Comparison of ENCODE assay signal across 8 cellular contexts in the genomic region with DNA sequence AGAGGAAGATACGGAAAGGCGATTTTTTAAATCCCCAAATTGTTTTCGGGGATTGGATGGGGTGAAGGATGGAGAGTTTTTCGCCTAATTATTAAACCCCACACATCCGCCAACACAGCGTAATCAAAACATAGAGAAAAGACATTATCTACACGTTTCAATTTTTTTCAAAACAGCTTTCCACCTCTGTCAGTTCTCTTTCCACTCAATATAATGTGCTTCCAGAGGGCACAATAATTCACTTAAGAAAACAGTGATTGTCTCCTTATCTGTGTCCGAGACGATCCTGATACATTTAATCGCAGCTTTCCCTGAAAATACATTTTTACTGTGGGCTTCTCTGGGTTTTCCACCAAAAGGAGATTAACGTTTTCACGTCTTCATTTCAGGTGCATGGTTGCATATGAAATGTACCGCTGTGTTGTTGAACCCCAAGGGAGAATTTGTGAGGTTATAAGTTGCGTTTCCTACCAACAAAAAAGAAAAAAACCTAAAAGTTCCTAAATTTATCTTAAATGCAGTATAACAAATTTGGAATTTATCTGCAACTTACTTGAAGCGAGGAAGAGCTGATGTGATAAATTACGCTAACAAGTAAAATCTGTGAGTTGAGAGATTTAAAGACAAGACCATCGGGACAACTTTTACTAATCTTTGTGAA. TPM values are rescaled to one million over a fixed set of nuclear protein-coding genes. Genes with fewer than 3 reads are reported as not detected.
A peak's percentile ranks its signal among the peaks of the same experiment; 100 is the strongest.
DNase-seq lines count a peak whose midpoint lies in the region; ATAC-seq, FAIRE-seq and TF ChIP-seq lines count a peak whose summit lies in the region.

No MANE protein-coding gene starts in this region.

- no peaks in the 10 kb centered on the region for H3K9me3 Mint-ChIP-seq in activated naive CD4-positive, alpha-beta T cell treated with anti-CD3 and anti-CD28 coated beads, Interleukin-2, amount 10 ng/mL, durations not matched to agents 7 days and 5 days

- H3K36me3 ChIP-seq in K562 (ENCODE audit: control insufficient read depth, insufficient read depth, low read length) (peaks cover 6% of the 10 kb centered on the region; the same call in 2 of the 3 replicates), liver (ENCODE audit: control insufficient read depth in 4 of 4, insufficient read depth in 3 of 4, low read depth in 1 of 4, low read length in 3 of 4) (no peaks in the 10 kb centered on the region), tibial nerve (no peaks in the 10 kb centered on the region)

- H3K9me3 ChIP-seq in K562 (replicated peaks; ENCODE audit: control insufficient read depth, insufficient read depth, low read depth, low read length) (no peaks in the 10 kb centered on the region), liver (ENCODE audit: control insufficient read depth in 4 of 4, low read length in 3 of 4) (no peaks in the 10 kb centered on the region), tibial nerve (no peaks in the 10 kb centered on the region)

- peaks cover 52% of the 10 kb centered on the region for H3K4me1 Mint-ChIP-seq in activated naive CD4-positive, alpha-beta T cell treated with anti-CD3 and anti-CD28 coated beads, Interleukin-2, amount 10 ng/mL, durations not matched to agents 7 days and 5 days

- in situ Hi-C loops in K562 (cut with MboI) = no loop called here

- peak overlapping the region; percentile 94 for H2AFZ ChIP-seq in K562 (ENCODE audit: low read depth, low read length)

- WGBS in K562 (ENCODE audit: insufficient coverage, low coverage, missing lambda C conversion rate) = 64% methylated on average over 16 of the region's 17 CpGs
- WGBS in liver = 6% methylated on average over 17 of the region's 17 CpGs
- WGBS in tibial nerve, 2 donors = 4 to 12% methylated on average over 17 of the region's 17 CpGs

- no TSS peak for BruUV-seq in K562 (replicated peaks; lab: Mats Ljungman, UMichigan)

- DNase-seq in activated naive CD4-positive, alpha-beta T cell treated with anti-CD3 and anti-CD28 coated beads, Interleukin-2, amount 10 ng/mL, durations not matched to agents 7 days and 5 days = no peak
- no peak for DNase-seq in activated naive CD4-positive, alpha-beta T cell treated with Interleukin-2 at 50 U/mL for 16 hours
- DNase-seq in K562 (ENCODE audit: extremely low read depth in 1 of 4, low spot score in 3 of 4) = no peak
- no peak for DNase-seq in tibial nerve (ENCODE audit: low spot score in 2 of 2)
- DNase-seq in GM12891 (ENCODE audit: insufficient read length, low spot score) = no peak

- TF ChIP-seq POLR2A in K562 (conservative IDR thresholded peaks at IDR 0.05) (no peak), tibial nerve (IDR thresholded peaks at IDR 0.05) (no peak), GM12891 (IDR thresholded peaks at IDR 0.05; ENCODE audit: low read depth, low read length) (no peak)

- TF ChIP-seq RAD21 in K562 (CRISPR knock-in tag; conservative IDR thresholded peaks at IDR 0.05 in 1 of 2, IDR thresholded peaks at IDR 0.05 in 1 of 2) (no peak), liver (IDR thresholded peaks at IDR 0.05) (no peak)

- peaks cover 2 to 3% of the 10 kb centered on the region in 2 experiments; a peak in 3 of 5 replicates for H3K4me1 ChIP-seq in K562 (replicated peaks in 1 of 2; ENCODE audit: control insufficient read depth in 2 of 2, insufficient read depth in 2 of 2, low read length in 2 of 2)
- peaks cover 4 to 20% (median 13%) of the 10 kb centered on the region in 4 donors for H3K4me1 ChIP-seq in liver (ENCODE audit: control insufficient read depth in 4 of 4, insufficient read depth in 4 of 4, low read length in 3 of 4)
- peaks cover 0 to 29% (median 10%) of the 10 kb centered on the region in 4 donors for H3K4me1 ChIP-seq in tibial nerve

- TF ChIP-seq EP300 in K562 (IDR thresholded peaks at IDR 0.05; ENCODE audit: low read length) (no peak), tibial nerve (IDR thresholded peaks at IDR 0.05) (no peak)

- POLR2A ChIA-PET in K562 (lab: Yijun Ruan, JAX) = no interaction called here

- no peaks in the 10 kb centered on the region for H3K27me3 Mint-ChIP-seq in activated naive CD4-positive, alpha-beta T cell treated with anti-CD3 and anti-CD28 coated beads, Interleukin-2, amount 10 ng/mL, durations not matched to agents 7 days and 5 days

- H3K9ac ChIP-seq in K562 (ENCODE audit: insufficient read depth in 1 of 2, low read depth in 2 of 2, low read length in 2 of 2) (peak overlapping the region in 1 of 2 experiments; percentile 74; a peak in 2 of 4 replicates), liver (ENCODE audit: low read depth in 1 of 2, low read length in 2 of 2) (peak overlapping the region; percentile 55 to 86)

- FAIRE-seq in K562 (lab: Jason Lieb, UNC) (no peak), GM12891 (lab: Jason Lieb, UNC) (no peak)

- ATAC-seq in K562 (no peak), GM19324 (IDR thresholded peaks at IDR 0.05; ENCODE audit: low FRiP score, unreplicated experiment) (no peak), GM18858 (IDR thresholded peaks at IDR 0.05; ENCODE audit: unreplicated experiment) (no peak)

- H3K4me3 Mint-ChIP-seq in activated naive CD4-positive, alpha-beta T cell treated with anti-CD3 and anti-CD28 coated beads, Interleukin-2, amount 10 ng/mL, durations not matched to agents 7 days and 5 days = peak overlapping the region; percentile 100

- TF ChIP-seq CTCF in K562 (IDR thresholded peaks at IDR 0.05 in 2 of 3, conservative IDR thresholded peaks at IDR 0.05 in 1 of 3; ENCODE audit: insufficient read depth in 2 of 3, low read depth in 1 of 3, low read length in 3 of 3) (no peak), liver (IDR thresholded peaks at IDR 0.05; ENCODE audit: low read depth, low read length, missing input control) (no peak), tibial nerve (IDR thresholded peaks at IDR 0.05) (no peak)

- H3K27ac ChIP-seq in K562 (ENCODE audit: extremely low read depth, low read depth, low read length) = no peak overlapping the region; the same call in 2 of the 3 replicates
- no peak overlapping the region for H3K27ac ChIP-seq in liver (ENCODE audit: low read depth in 1 of 2, low read length in 2 of 2)
- peak overlapping the region in 3 of 4 donors; percentile 57 to 84 (median 70) for H3K27ac ChIP-seq in tibial nerve

- intact Hi-C loops in K562 (cut with micrococcal nuclease) = loop anchor here (2.0 kb wide), 1 partner anchor 55 kb away; no protein-coding TSS in a partner anchor

- H3K4me3 ChIP-seq in K562 (no peak overlapping the region; the same call in 1 of the 2 replicates), liver (ENCODE audit: low read depth in 1 of 3, low read length in 3 of 3) (peak overlapping the region; percentile 56 to 100 (median 98)), tibial nerve (peak overlapping the region; percentile 70 to 91 (median 88))

- H3K79me2 ChIP-seq in K562 (ENCODE audit: control insufficient read depth, insufficient read depth, low read length) = peaks cover 43% of the 10 kb centered on the region

- peak overlapping the region; percentile 84; the same call in 1 of the 2 replicates for H3K4me2 ChIP-seq in K562 (ENCODE audit: insufficient read depth, low read length)

- H3K9me1 ChIP-seq in K562 (ENCODE audit: control insufficient read depth, insufficient read depth, low read length) = no peaks in the 10 kb centered on the region

- peaks cover 12% of the 10 kb centered on the region for H3K36me3 Mint-ChIP-seq in activated naive CD4-positive, alpha-beta T cell treated with anti-CD3 and anti-CD28 coated beads, Interleukin-2, amount 10 ng/mL, durations not matched to agents 7 days and 5 days

- H4K20me1 ChIP-seq in K562 (replicated peaks; ENCODE audit: control insufficient read depth, insufficient read depth, low read length) = 0 out of 2 replicates have a peak, but pooled peaks cover 5% of the 10 kb centered on the region

- CTCF ChIA-PET in activated naive CD4-positive, alpha-beta T cell treated with anti-CD3 and anti-CD28 coated beads, Interleukin-2, amount 10 ng/mL, durations not matched to agents 7 days and 5 days (lab: Charles Lee) = no interaction called here
- CTCF ChIA-PET in K562 (lab: Yijun Ruan, JAX; ENCODE audit: low intra/inter-chr PET ratio) = no interaction called here

- no peaks in the 10 kb centered on the region for H3K27me3 ChIP-seq in K562 (ENCODE audit: control insufficient read depth in 2 of 2, insufficient read depth in 2 of 2, low read length in 2 of 2)
- no peaks in the 10 kb centered on the region for H3K27me3 ChIP-seq in liver (ENCODE audit: control insufficient read depth in 4 of 4, insufficient read depth in 4 of 4, low read length in 3 of 4)
- no peaks in the 10 kb centered on the region for H3K27me3 ChIP-seq in tibial nerve

- peak overlapping the region; percentile 97 for H3K27ac Mint-ChIP-seq in activated naive CD4-positive, alpha-beta T cell treated with anti-CD3 and anti-CD28 coated beads, Interleukin-2, amount 10 ng/mL, durations not matched to agents 7 days and 5 days

RNA-seq across cellular contexts. Expression of a gene that starts 0.6 kb away (rescaled TPM):
- 4.1 and 13.0 TPM in 2 replicates for total RNA-seq in K562 (2011; cell fraction: chromatin; rRNA removed; ENCODE audit: low replicate concordance)
- total RNA-seq in K562 (2011; cell fraction: nucleolus; rRNA removed) = 3.0 and 4.2 TPM in 2 replicates
- 5.2 and 5.9 TPM in 2 replicates for total RNA-seq in K562 (2011; cell fraction: nucleoplasm; rRNA removed)
- total RNA-seq in K562 (2014; rRNA removed) (8.7 and 9.0 TPM in 2 replicates), K562 (2014; rRNA removed; fragmentation: Illumina TruSeq; extraction: Trizol) (17.6 and 20.5 TPM in 2 replicates), K562 (2015; rRNA removed; fragmentation: Illumina TruSeq; extraction: Trizol) (16.8 and 18.4 TPM in 2 replicates), K562 (2021) (10.2 and 10.5 TPM in 2 replicates), liver (1 to 10 TPM; 4.1 to 8.9 TPM), tibial nerve (10 to 100 TPM in 3 of 4 donors, 1 to 10 TPM in 1; 8.4 to 16.1 (median 12.3) TPM)
- polyA plus RNA-seq in K562 (2011; rRNA removed) (9.7 and 14.4 TPM in 2 replicates), K562 (2014; fragmentation: Illumina TruSeq; extraction: Trizol) (13.6 and 16.2 TPM in 2 replicates), K562 (2014; fragmentation: Nextera tagmentation; extraction: Ambion mirVana) (10 to 100 TPM in 1 of 2 experiments, 1 to 10 TPM in 1; 9.0 to 14.2 TPM), K562 (2014; rRNA removed) (8.8 and 9.1 TPM in 2 replicates), liver (1 to 10 TPM; 1.7 to 2.0 TPM)
- 1.7 and 3.9 TPM in 2 replicates for polyA plus RNA-seq in K562 (2011; cell fraction: cytosol; rRNA removed)
- polyA plus RNA-seq in K562 (2011; cell fraction: nucleus; rRNA removed) = 4.0 and 5.3 TPM in 2 replicates
- 5.8 and 8.8 TPM in 2 replicates for polyA plus RNA-seq in K562 (2012)
- 16.3 and 18.3 TPM in 2 replicates for polyA minus RNA-seq in K562 (2011; rRNA and poly(A)+ RNA removed)
- 4.9 and 7.2 TPM in 2 replicates for polyA minus RNA-seq in K562 (2011; cell fraction: cytosol; rRNA and poly(A)+ RNA removed)
- 6.3 and 8.9 TPM in 2 replicates for polyA minus RNA-seq in K562 (2011; cell fraction: nucleus; rRNA and poly(A)+ RNA removed)
- polyA plus RNA-seq in GM12891 (2012; ENCODE audit: low read depth, missing spikeins) = 6.2 TPM

RNA-seq across cellular contexts. Expression of a gene that starts 56.2 kb away (rescaled TPM):
- total RNA-seq in K562 (2011; cell fraction: chromatin; rRNA removed; ENCODE audit: low replicate concordance) = 1.8 and 3.6 TPM in 2 replicates
- 1.7 and 2.2 TPM in 2 replicates for total RNA-seq in K562 (2011; cell fraction: nucleolus; rRNA removed)
- 2.9 and 3.5 TPM in 2 replicates for total RNA-seq in K562 (2011; cell fraction: nucleoplasm; rRNA removed)
- total RNA-seq in K562 (2014; rRNA removed) (1.4 and 2.0 TPM in 2 replicates), K562 (2014; rRNA removed; fragmentation: Illumina TruSeq; extraction: Trizol) (1.5 and 1.6 TPM in 2 replicates), K562 (2015; rRNA removed; fragmentation: Illumina TruSeq; extraction: Trizol) (1.0 and 1.2 TPM in 2 replicates), K562 (2021) (2.5 and 2.8 TPM in 2 replicates), liver (under 1 TPM in 1 of 2 donors, not detected in 1; 0.05 TPM), tibial nerve (not detected)
- polyA plus RNA-seq in K562 (2011; rRNA removed) (1.7 and 2.2 TPM in 2 replicates), K562 (2014; fragmentation: Illumina TruSeq; extraction: Trizol) (2.4 and 2.8 TPM in 2 replicates), K562 (2014; fragmentation: Nextera tagmentation; extraction: Ambion mirVana) (under 1 TPM; 0.61 to 0.62 TPM), K562 (2014; rRNA removed) (2.3 and 2.7 TPM in 2 replicates), liver (under 1 TPM in 1 of 2 donors, not detected in 1; 0.01 TPM)
- 0.80 and 1.0 TPM in 2 replicates for polyA plus RNA-seq in K562 (2011; cell fraction: cytosol; rRNA removed)
- polyA plus RNA-seq in K562 (2011; cell fraction: nucleus; rRNA removed) = 5.5 and 8.1 TPM in 2 replicates
- polyA plus RNA-seq in K562 (2012) = 2.1 TPM in 2 replicates
- 0.72 and 0.91 TPM in 2 replicates for polyA minus RNA-seq in K562 (2011; rRNA and poly(A)+ RNA removed)
- polyA minus RNA-seq in K562 (2011; cell fraction: cytosol; rRNA and poly(A)+ RNA removed) = 0.76 TPM in 1 of 2 replicates, not detected in the other
- 1.9 and 2.0 TPM in 2 replicates for polyA minus RNA-seq in K562 (2011; cell fraction: nucleus; rRNA and poly(A)+ RNA removed)
- polyA plus RNA-seq in GM12891 (2012; ENCODE audit: low read depth, missing spikeins) = 0.12 TPM

Comparison
In these comparisons a context has a peak if more than half of its experiments do, and no peak if none do; other contexts are left out.
1. H3K27ac ChIP-seq: peak in tibial nerve (3 of 4); none in K562 (single experiment) and liver (0 of 2).